In genomic region chr16:878886-879285, GRCh38 we compare ENCODE assay signal across 23 cellular contexts.
"Had no signal": no experiment of that assay in that cellular context is flagged by ENCODE, and none has a peak within 500 bp of the region (broad histone marks: within the 10 kb centered on the region; RNA-seq: fewer than 3 reads in every experiment).

No MANE protein-coding gene starts in this region.

- H3K27ac ChIP-seq: esophagus squamous epithelium, heart right ventricle, parathyroid adenoma, right atrium auricular region, stomach, thyroid gland, vagina had no signal

- H3K4me1 ChIP-seq: esophagus squamous epithelium, heart right ventricle, parathyroid adenoma, right atrium auricular region, stomach, thyroid gland, vagina had no signal

- H3K27ac Mint-ChIP-seq: effector memory CD8-positive, alpha-beta T cell; mesothelial cell of epicardium; natural killer cell treated with Interleukin-12 subunit alpha and Interleukin-12 subunit beta and Interleukin-15 and Interleukin-18, amount 100 ng/mL, for 72 hours; progenitor cell of endocrine pancreas; stimulated activated effector memory CD8-positive, alpha-beta T cell treated with anti-CD3 and anti-CD28 coated beads, Interleukin-12 subunit alpha, Interleukin-12 subunit beta, amount 100 ng/mL, for 72 hours had no signal

- DNase-seq: cortex of kidney, erythroblast, esophagus squamous epithelium, foreskin melanocyte, heart right ventricle, hippocampal formation, kidney glomerular epithelial cell, left colon, mesenchymal stem cell, naive B cell, stomach, thyroid gland, trophoblast cell had no signal

- H3K4me3 ChIP-seq: esophagus squamous epithelium, heart right ventricle, mucosa of descending colon, right atrium auricular region, stomach, thyroid gland, vagina had no signal

- H3K9me3 ChIP-seq: thyroid gland, vagina had no signal

- H3K27me3 ChIP-seq: esophagus squamous epithelium, heart right ventricle, right atrium auricular region, stomach, thyroid gland, vagina had no signal

- H3K36me3 Mint-ChIP-seq: natural killer cell treated with Interleukin-12 subunit alpha and Interleukin-12 subunit beta and Interleukin-15 and Interleukin-18, amount 100 ng/mL, for 72 hours; stimulated activated effector memory CD8-positive, alpha-beta T cell treated with anti-CD3 and anti-CD28 coated beads, Interleukin-12 subunit alpha, Interleukin-12 subunit beta, amount 100 ng/mL, for 72 hours had no signal

- H3K9ac ChIP-seq: parathyroid adenoma had no signal

- H3K4me3 Mint-ChIP-seq: effector memory CD8-positive, alpha-beta T cell; mesothelial cell of epicardium; naive B cell; natural killer cell treated with Interleukin-12 subunit alpha and Interleukin-12 subunit beta and Interleukin-15 and Interleukin-18, amount 100 ng/mL, for 72 hours; neural crest cell; stimulated activated effector memory CD8-positive, alpha-beta T cell treated with anti-CD3 and anti-CD28 coated beads, Interleukin-12 subunit alpha, Interleukin-12 subunit beta, amount 100 ng/mL, for 72 hours had no signal

- H3K4me1 Mint-ChIP-seq: mesothelial cell of epicardium had no signal

- H3K36me3 ChIP-seq: right atrium auricular region, thyroid gland had no signal

- H2AFZ ChIP-seq: parathyroid adenoma had no signal

- H3K27me3 Mint-ChIP-seq: effector memory CD8-positive, alpha-beta T cell; naive B cell; natural killer cell treated with Interleukin-12 subunit alpha and Interleukin-12 subunit beta and Interleukin-15 and Interleukin-18, amount 100 ng/mL, for 72 hours; progenitor cell of endocrine pancreas had no signal

- H3K9me3 Mint-ChIP-seq: effector memory CD8-positive, alpha-beta T cell; mesothelial cell of epicardium; natural killer cell treated with Interleukin-12 subunit alpha and Interleukin-12 subunit beta and Interleukin-15 and Interleukin-18, amount 100 ng/mL, for 72 hours; neural crest cell; stimulated activated effector memory CD8-positive, alpha-beta T cell treated with anti-CD3 and anti-CD28 coated beads, Interleukin-12 subunit alpha, Interleukin-12 subunit beta, amount 100 ng/mL, for 72 hours had no signal
